In genomic region chr2:210459407-210459806, GRCh38 we compare ENCODE assay signal across 17 cellular contexts. TPM values are rescaled to one million over a fixed set of nuclear protein-coding genes. Genes with fewer than 3 reads are reported as not detected.
DNase-seq lines count a peak whose midpoint lies in the region; ATAC-seq, FAIRE-seq and TF ChIP-seq lines count a peak whose summit lies in the region.
"Had no signal": no experiment of that assay in that cellular context is flagged by ENCODE, and none has a peak within 500 bp of the region (broad histone marks: within the 10 kb centered on the region; RNA-seq: fewer than 3 reads in every experiment).

No MANE protein-coding gene starts in this region.

- DNase-seq in myocyte (ENCODE audit: low read depth) (peak; percentile 14), adrenal gland (no peak), GM19239 (ENCODE audit: insufficient read length, low spot score) (no peak)
- DNase-seq: 8988T; AML-193; CD4-positive, alpha-beta memory T cell; DMS79 treated with DMSO at 0.1 percent for 48 hours; GDM1; HCEC 1CT; HFFc6 had no signal

- no peak for TF ChIP-seq POLR2A in adrenal gland (IDR thresholded peaks at IDR 0.05)

- 86 to 100% (median 98%) methylated on average over 3 of the region's 3 CpGs for WGBS in adrenal gland, 4 donors

- H3K27ac ChIP-seq in BLaER1 (peak overlapping the region; percentile 79), angular gyrus (ENCODE audit: low read depth, low read length) (peak overlapping the region; percentile 95), temporal lobe (ENCODE audit: low read depth, low read length) (peak overlapping the region; percentile 98), adrenal gland (no peak overlapping the region)
- H3K27ac ChIP-seq: C4-2B, HL-60 had no signal

- H3K4me2 ChIP-seq in BLaER1: peak overlapping the region; percentile 89

- no peaks in the 10 kb centered on the region for H4K20me1 ChIP-seq in BLaER1

- intact Hi-C loops in adrenal gland (cut with DNase I): no loop called here

- H3K4me1 ChIP-seq in BLaER1 (peaks cover 67% of the 10 kb centered on the region), adrenal gland (replicated peaks in 1 of 2) (no peaks in the 10 kb centered on the region)

- no peak for FAIRE-seq in GM19239 (lab: Jason Lieb, UNC)
- FAIRE-seq: GM12892 had no signal

- H3K9ac ChIP-seq in BLaER1: 0 out of 2 replicates have a peak overlapping the region, but pooled peaks have one; percentile 31

- 0 out of 2 replicates have a peak, but pooled peaks cover 7% of the 10 kb centered on the region for H3K9me3 ChIP-seq in BLaER1
- H3K9me3 ChIP-seq in adrenal gland (replicated peaks in 1 of 3): no peaks in the 10 kb centered on the region

- H3K27me3 ChIP-seq in BLaER1: no peaks in the 10 kb centered on the region
- no peaks in the 10 kb centered on the region for H3K27me3 ChIP-seq in adrenal gland

- H3K36me3 ChIP-seq in BLaER1 (peaks cover 49% of the 10 kb centered on the region), adrenal gland (replicated peaks in 1 of 2) (peaks cover 0 to 12% of the 10 kb centered on the region in 2 donors)

- no peak for TF ChIP-seq CTCF in adrenal gland (IDR thresholded peaks at IDR 0.05)

- no peak for ATAC-seq in GM18502 (IDR thresholded peaks at IDR 0.05; ENCODE audit: poor library complexity, unreplicated experiment)

- no peak overlapping the region; the same call in 1 of the 2 replicates for H3K4me3 ChIP-seq in BLaER1
- H3K4me3 ChIP-seq in adrenal gland: no peak overlapping the region

RNA-seq across cellular contexts. Expression of gene LANCL1, which starts 17.2 kb away (rescaled TPM):
- total RNA-seq in myocyte: 40.8 and 53.9 TPM in 2 replicates
- polyA plus RNA-seq in myocyte (2012): 28.7 TPM
- 84.3 TPM for total RNA-seq in temporal lobe
- 10 to 100 TPM; 28.0 to 62.2 (median 48.3) TPM for total RNA-seq in adrenal gland
- 10 to 100 TPM in 1 of 3 donors, 1 to 10 TPM in 2; 7.7 to 40.8 (median 9.3) TPM for polyA plus RNA-seq in adrenal gland

Comparison
In these comparisons a context has a peak if more than half of its experiments do, and no peak if none do; other contexts are left out.
1. H3K27ac ChIP-seq: peak in BLaER1 (single experiment), angular gyrus (single experiment) and temporal lobe (single experiment); none in adrenal gland (0 of 5).